Comparison of ENCODE assay signal across 12 cellular contexts in genomic region chr19:49200238-49200862, GRCh38. TPM values are rescaled to one million over a fixed set of nuclear protein-coding genes. Genes with fewer than 3 reads are reported as not detected.
DNase-seq lines count a peak whose midpoint lies in the region; ATAC-seq, FAIRE-seq and TF ChIP-seq lines count a peak whose summit lies in the region.
"Had no signal": no experiment of that assay in that cellular context is flagged by ENCODE, and none has a peak within 500 bp of the region (broad histone marks: within the 10 kb centered on the region; RNA-seq: fewer than 3 reads in every experiment).

No MANE protein-coding gene starts in this region.

- no peak overlapping the region for H3K27ac Mint-ChIP-seq in activated CD4-positive, alpha-beta T cell treated with anti-CD3 and anti-CD28 coated beads for 36 hours
- H3K27ac Mint-ChIP-seq in activated CD8-positive, alpha-beta T cell treated with anti-CD3 and anti-CD28 coated beads for 36 hours: no peak overlapping the region

- H3K4me1 ChIP-seq in neuronal stem cell (ENCODE audit: control insufficient read depth in 2 of 2, insufficient read depth in 1 of 2, low read depth in 1 of 2, low read length in 2 of 2): no peaks in the 10 kb centered on the region
- H3K4me1 ChIP-seq in tibial nerve: no peaks in the 10 kb centered on the region

- H2AK5ac ChIP-seq in neuronal stem cell (ENCODE audit: low read depth, low read length): no peak overlapping the region

- no peaks in the 10 kb centered on the region for H3K9me3 Mint-ChIP-seq in activated CD4-positive, alpha-beta T cell treated with anti-CD3 and anti-CD28 coated beads for 36 hours (ENCODE audit: low read depth)
- H3K9me3 Mint-ChIP-seq in activated CD8-positive, alpha-beta T cell treated with anti-CD3 and anti-CD28 coated beads for 36 hours: no peaks in the 10 kb centered on the region

- H3K9me3 ChIP-seq in neuronal stem cell (replicated peaks in 1 of 2; ENCODE audit: control insufficient read depth in 2 of 2, insufficient read depth in 1 of 2, low read depth in 1 of 2, low read length in 2 of 2): no peaks in the 10 kb centered on the region
- no peaks in the 10 kb centered on the region for H3K9me3 ChIP-seq in tibial nerve

- H3K27me3 Mint-ChIP-seq in activated CD4-positive, alpha-beta T cell treated with anti-CD3 and anti-CD28 coated beads for 36 hours: peaks cover 1% of the 10 kb centered on the region
- no peaks in the 10 kb centered on the region for H3K27me3 Mint-ChIP-seq in activated CD8-positive, alpha-beta T cell treated with anti-CD3 and anti-CD28 coated beads for 36 hours

- no peak overlapping the region for H3K4me3 Mint-ChIP-seq in activated CD4-positive, alpha-beta T cell treated with anti-CD3 and anti-CD28 coated beads for 36 hours
- no peak overlapping the region for H3K4me3 Mint-ChIP-seq in activated CD8-positive, alpha-beta T cell treated with anti-CD3 and anti-CD28 coated beads for 36 hours

- H3K36me3 Mint-ChIP-seq in activated CD4-positive, alpha-beta T cell treated with anti-CD3 and anti-CD28 coated beads for 36 hours (ENCODE audit: low read depth): no peaks in the 10 kb centered on the region
- H3K36me3 Mint-ChIP-seq in activated CD8-positive, alpha-beta T cell treated with anti-CD3 and anti-CD28 coated beads for 36 hours (ENCODE audit: low read depth): no peaks in the 10 kb centered on the region

- H2BK120ac ChIP-seq in neuronal stem cell (ENCODE audit: low read depth, low read length): no peak overlapping the region

- H3K4me3 ChIP-seq in LNCaP clone FGC (ENCODE audit: low read depth, low read length): peak overlapping the region; percentile 65
- peak overlapping the region in 1 of 2 donors; percentile 62 for H3K4me3 ChIP-seq in neuronal stem cell (ENCODE audit: low read length in 2 of 2)
- no peak overlapping the region for H3K4me3 ChIP-seq in tibial nerve

- TF ChIP-seq EP300 in tibial nerve (IDR thresholded peaks at IDR 0.05): no peak

- H3K18ac ChIP-seq in neuronal stem cell (ENCODE audit: low read length): no peak overlapping the region

- no peak for TF ChIP-seq CTCF in LNCaP clone FGC (IDR thresholded peaks at IDR 0.05; ENCODE audit: control insufficient read depth, extremely low read depth, insufficient read depth)
- TF ChIP-seq CTCF in activated CD8-positive, alpha-beta T cell treated with anti-CD3 and anti-CD28 coated beads for 36 hours (IDR thresholded peaks at IDR 0.05): no peak
- TF ChIP-seq CTCF in D721Med (IDR thresholded peaks at IDR 0.05; ENCODE audit: insufficient read depth, missing control alignments): no peak
- no peak for TF ChIP-seq CTCF in tibial nerve (IDR thresholded peaks at IDR 0.05)

- peaks cover 3% of the 10 kb centered on the region for H3K4me1 Mint-ChIP-seq in activated CD4-positive, alpha-beta T cell treated with anti-CD3 and anti-CD28 coated beads for 36 hours
- peaks cover 2% of the 10 kb centered on the region for H3K4me1 Mint-ChIP-seq in activated CD8-positive, alpha-beta T cell treated with anti-CD3 and anti-CD28 coated beads for 36 hours (ENCODE audit: low read depth)

- ATAC-seq in activated CD4-positive, alpha-beta T cell treated with anti-CD3 and anti-CD28 coated beads for 36 hours: peak; percentile 78
- ATAC-seq in activated CD8-positive, alpha-beta T cell treated with anti-CD3 and anti-CD28 coated beads for 36 hours: peak; percentile 71
- ATAC-seq in HG03135 (IDR thresholded peaks at IDR 0.05; ENCODE audit: unreplicated experiment): no peak

- POLR2A ChIA-PET in activated CD4-positive, alpha-beta T cell treated with anti-CD3 and anti-CD28 coated beads for 36 hours (lab: Charles Lee): no interaction called here
- POLR2A ChIA-PET in activated CD8-positive, alpha-beta T cell treated with anti-CD3 and anti-CD28 coated beads for 36 hours (lab: Charles Lee): no interaction called here

- H3K4me2 ChIP-seq in neuronal stem cell (ENCODE audit: insufficient read depth, low read length, poor library complexity, severe bottlenecking): no peak overlapping the region

- no peak overlapping the region for H2BK5ac ChIP-seq in neuronal stem cell (ENCODE audit: low read length)

- no peak overlapping the region for H2BK15ac ChIP-seq in neuronal stem cell (ENCODE audit: low read length)

- CTCF ChIA-PET in activated CD4-positive, alpha-beta T cell treated with anti-CD3 and anti-CD28 coated beads for 36 hours (lab: Charles Lee): no interaction called here
- CTCF ChIA-PET in activated CD8-positive, alpha-beta T cell treated with anti-CD3 and anti-CD28 coated beads for 36 hours (lab: Charles Lee): interaction anchor here (1.2 to 3.6 kb wide), 6 partner anchors 8 to 103 kb away, joined by 4 to 24 read pairs (median 17); partner anchors contain the start of gene LIN7B

- intact Hi-C loops in activated CD4-positive, alpha-beta T cell treated with anti-CD3 and anti-CD28 coated beads for 36 hours (cut with DNase I, micrococcal nuclease): loop anchor here in 1 of 2 experiments (10.0 kb wide), 1 partner anchor 416 kb away; no protein-coding TSS in a partner anchor
- intact Hi-C loops in activated CD8-positive, alpha-beta T cell treated with anti-CD3 and anti-CD28 coated beads for 36 hours (cut with micrococcal nuclease): no loop called here

- no peaks in the 10 kb centered on the region for H3K79me1 ChIP-seq in neuronal stem cell (ENCODE audit: low read depth, low read length)

- no peak overlapping the region for H2AFZ ChIP-seq in neuronal stem cell (ENCODE audit: low read length)

- H3K36me3 ChIP-seq in neuronal stem cell (replicated peaks in 1 of 2; ENCODE audit: control insufficient read depth in 2 of 2, insufficient read depth in 2 of 2, low read length in 2 of 2) (peaks cover 0 to 74% of the 10 kb centered on the region in 2 donors), tibial nerve (peaks cover 0 to 37% (median 0%) of the 10 kb centered on the region in 3 donors)

- H4K91ac ChIP-seq in neuronal stem cell (ENCODE audit: low read depth, low read length, poor library complexity): no peak overlapping the region

- no peak for FAIRE-seq in D721Med (lab: Jason Lieb, UNC)
- FAIRE-seq: TTC549 had no signal

- no peak overlapping the region for H3K23ac ChIP-seq in neuronal stem cell (ENCODE audit: low read depth, low read length, poor library complexity)

- H4K8ac ChIP-seq in neuronal stem cell (ENCODE audit: low read depth, low read length): peak overlapping the region; percentile 82

- H3K27me3 ChIP-seq in neuronal stem cell (ENCODE audit: control insufficient read depth in 3 of 3, insufficient read depth in 3 of 3, low read depth in 1 of 3, low read length in 3 of 3) (no peaks in the 10 kb centered on the region), tibial nerve (no peaks in the 10 kb centered on the region)

- H3K27ac ChIP-seq in neuronal stem cell (replicated peaks; ENCODE audit: low read length) (no peak overlapping the region), tibial nerve (no peak overlapping the region)

- no peak overlapping the region for H3K4ac ChIP-seq in neuronal stem cell (ENCODE audit: low read length)

- H3K9ac ChIP-seq in neuronal stem cell (ENCODE audit: low read depth, low read length, poor library complexity): no peak overlapping the region

- TF ChIP-seq POLR2A in tibial nerve (IDR thresholded peaks at IDR 0.05): no peak

- no peak overlapping the region for H3K14ac ChIP-seq in neuronal stem cell (ENCODE audit: low read length)

- DNase-seq in activated CD4-positive, alpha-beta T cell treated with anti-CD3 and anti-CD28 coated beads for 36 hours: peak; percentile 63
- no peak for DNase-seq in activated CD4-positive, alpha-beta T cell treated with anti-CD3 and anti-CD28 coated beads for 4 hours
- DNase-seq in LNCaP clone FGC (ENCODE audit: low read depth) (no peak), neuronal stem cell (ENCODE audit: low spot score) (no peak), D721Med (ENCODE audit: insufficient read length, low spot score) (no peak), tibial nerve (ENCODE audit: low spot score in 2 of 2) (no peak)
- DNase-seq in activated CD8-positive, alpha-beta T cell treated with anti-CD3 and anti-CD28 coated beads for 36 hours: peak; percentile 36
- DNase-seq: NCI-H748 treated with DMSO at 0.1 percent for 48 hours had no signal

- no CpG with 5 or more reads among the region's 29 CpGs for WGBS in neuronal stem cell (ENCODE audit: extremely low coverage in 2 of 2, insufficient read length in 2 of 2, insufficient replicate concordance in 1 of 2), 2 donors
- WGBS in tibial nerve, 2 donors: 86 to 89% methylated on average over 29 of the region's 29 CpGs

- no peak overlapping the region for H2BK12ac ChIP-seq in neuronal stem cell (ENCODE audit: low read length)

RNA-seq across cellular contexts. Expression of gene TRPM4, which starts 42.8 kb away (rescaled TPM):
- 1 to 10 TPM; 1.5 to 1.9 TPM for total RNA-seq in activated CD4-positive, alpha-beta T cell treated with anti-CD3 and anti-CD28 coated beads for 36 hours
- under 1 TPM; 0.40 to 0.54 TPM for total RNA-seq in activated CD8-positive, alpha-beta T cell treated with anti-CD3 and anti-CD28 coated beads for 36 hours
- polyA plus RNA-seq in neuronal stem cell (2013, experiment 1 of 2): 4.2 TPM
- 4.4 TPM for polyA plus RNA-seq in neuronal stem cell (2013, experiment 2 of 2)
- total RNA-seq in tibial nerve: 10 to 100 TPM; 12.6 to 22.4 (median 16.7) TPM

RNA-seq across cellular contexts. Expression of gene HRC, which starts 45.2 kb away (rescaled TPM):
- total RNA-seq in activated CD4-positive, alpha-beta T cell treated with anti-CD3 and anti-CD28 coated beads for 36 hours: not detected
- total RNA-seq in activated CD8-positive, alpha-beta T cell treated with anti-CD3 and anti-CD28 coated beads for 36 hours: not detected
- polyA plus RNA-seq in neuronal stem cell (2013, experiment 1 of 2): 0.66 TPM
- 0.76 TPM for polyA plus RNA-seq in neuronal stem cell (2013, experiment 2 of 2)
- 1 to 10 TPM in 3 of 4 donors, under 1 TPM in 1; 0.60 to 4.3 (median 2.6) TPM for total RNA-seq in tibial nerve
- total RNA-seq: epithelial cell of proximal tubule had no signal
- polyA plus RNA-seq: neural cell had no signal

Comparison
In these comparisons a context has a peak if more than half of its experiments do, and no peak if none do; other contexts are left out.
1. DNase-seq: peak in activated CD4-positive, alpha-beta T cell treated with anti-CD3 and anti-CD28 coated beads for 36 hours (single experiment) and activated CD8-positive, alpha-beta T cell treated with anti-CD3 and anti-CD28 coated beads for 36 hours (single experiment); none in activated CD4-positive, alpha-beta T cell treated with anti-CD3 and anti-CD28 coated beads for 4 hours (0 of 2), LNCaP clone FGC (single experiment), neuronal stem cell (single experiment), D721Med (single experiment) and tibial nerve (0 of 2).
2. RNA of gene TRPM4, which starts 42.8 kb away (total RNA-seq): 12.6 to 22.4 TPM in tibial nerve; 1.5 to 1.9 TPM in activated CD4-positive, alpha-beta T cell treated with anti-CD3 and anti-CD28 coated beads for 36 hours and 0.40 to 0.54 TPM in activated CD8-positive, alpha-beta T cell treated with anti-CD3 and anti-CD28 coated beads for 36 hours; every median in the first group is over 4 times any median in the second.